16 cellular contexts compared by ENCODE assay signal in genomic region chr1:36699113-36699512, GRCh38.
"Had no signal": no experiment of that assay in that cellular context is flagged by ENCODE, and none has a peak within 500 bp of the region (broad histone marks: within the 10 kb centered on the region; RNA-seq: fewer than 3 reads in every experiment).

No MANE protein-coding gene starts in this region.

- H3K27ac Mint-ChIP-seq: activated T-helper 17 cell treated with anti-CD3 and anti-CD28 coated beads, Interleukin-2, amount 50 U/mL, for 72 hours; memory B cell; stimulated activated naive CD8-positive, alpha-beta T cell treated with anti-CD3 and anti-CD28 coated beads, Interleukin-15, Interleukin-2, amounts not matched to agents 100 ng/mL and 50 ng/mL, for 24 hours; T-cell had no signal

- ATAC-seq: activated T-helper 17 cell treated with anti-CD3 and anti-CD28 coated beads, Interleukin-2, amount 50 U/mL, for 72 hours; gastrocnemius medialis; naive thymus-derived CD8-positive, alpha-beta T cell; T-cell had no signal

- H3K27ac ChIP-seq: breast epithelium, gastrocnemius medialis, left ventricle myocardium inferior, sigmoid colon, spleen had no signal

- H3K4me1 ChIP-seq: breast epithelium, gastrocnemius medialis, sigmoid colon had no signal

- H3K9me3 ChIP-seq: breast epithelium, gastrocnemius medialis, left ventricle myocardium inferior, sigmoid colon, spleen had no signal

- FAIRE-seq: keratinocyte had no signal

- DNase-seq: activated CD4-positive, alpha-beta T cell treated with anti-CD3 and anti-CD28 coated beads, Interleukin-2, amount 50 U/mL, for 4 hours; activated CD4-positive, CD25-positive, alpha-beta regulatory T cell treated with anti-CD3 and anti-CD28 coated beads, Interleukin-2, amount 50 U/mL, for 72 hours; activated naive CD4-positive, alpha-beta T cell treated with Interleukin-2 at 50 U/mL for 16 hours; erythroblast; gastrocnemius medialis; left ventricle myocardium inferior; naive thymus-derived CD8-positive, alpha-beta T cell; sigmoid colon; spleen; T-cell; T1000 had no signal

- H3K9me3 Mint-ChIP-seq: activated T-helper 17 cell treated with anti-CD3 and anti-CD28 coated beads, Interleukin-2, amount 50 U/mL, for 72 hours; naive thymus-derived CD8-positive, alpha-beta T cell; stimulated activated naive CD8-positive, alpha-beta T cell treated with anti-CD3 and anti-CD28 coated beads, Interleukin-15, Interleukin-2, amounts not matched to agents 100 ng/mL and 50 ng/mL, for 24 hours; T-cell had no signal

- H3K4me1 Mint-ChIP-seq: activated T-helper 17 cell treated with anti-CD3 and anti-CD28 coated beads, Interleukin-2, amount 50 U/mL, for 72 hours had no signal

- H3K36me3 Mint-ChIP-seq: memory B cell; naive thymus-derived CD8-positive, alpha-beta T cell; T-cell had no signal

- H3K36me3 ChIP-seq: breast epithelium, gastrocnemius medialis, left ventricle myocardium inferior, sigmoid colon, spleen had no signal

- H3K4me3 ChIP-seq: breast epithelium, gastrocnemius medialis, left ventricle myocardium inferior, sigmoid colon, spleen had no signal

- H3K4me3 Mint-ChIP-seq: activated T-helper 17 cell treated with anti-CD3 and anti-CD28 coated beads, Interleukin-2, amount 50 U/mL, for 72 hours; memory B cell; naive thymus-derived CD8-positive, alpha-beta T cell; stimulated activated naive CD8-positive, alpha-beta T cell treated with anti-CD3 and anti-CD28 coated beads, Interleukin-15, Interleukin-2, amounts not matched to agents 100 ng/mL and 50 ng/mL, for 24 hours; T-cell had no signal
